In the genomic region with DNA sequence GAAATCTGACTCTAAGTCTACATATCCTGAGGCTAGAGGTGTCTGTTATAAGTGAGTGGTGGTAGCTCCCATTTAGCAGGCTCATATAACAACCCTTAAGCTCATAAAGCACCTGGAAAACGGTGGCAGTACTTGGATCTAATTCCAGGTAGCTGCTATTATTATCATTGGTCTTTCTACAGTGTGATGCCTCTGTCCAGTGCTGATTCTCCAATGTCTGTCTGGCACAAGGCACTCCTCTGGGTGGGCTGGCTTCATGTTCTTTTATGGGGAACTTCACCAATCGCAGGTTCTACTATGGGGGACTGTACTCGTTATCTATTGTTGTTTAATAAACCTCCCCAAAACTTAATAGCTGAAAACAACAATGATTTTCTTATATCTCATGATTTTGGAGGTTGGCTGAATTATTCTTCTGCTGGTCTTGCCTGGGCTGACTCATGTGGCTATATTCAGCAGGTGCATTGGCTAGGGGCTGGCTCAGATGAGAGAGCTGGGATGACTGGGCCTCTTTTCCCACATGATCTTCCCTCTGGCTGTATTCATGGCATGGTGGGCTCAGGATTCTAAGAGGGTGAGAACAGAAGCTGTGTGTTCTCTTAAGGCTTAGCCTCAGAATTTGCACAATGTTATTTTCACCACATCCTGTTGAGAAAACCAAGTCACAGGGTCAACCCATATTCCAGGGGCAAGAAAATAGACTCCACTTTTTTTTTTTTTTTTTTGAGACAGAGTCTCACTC, we compare ENCODE assay signal across 1 cellular context.
TF ChIP-seq lines count a peak whose summit lies in the region.

No MANE protein-coding gene starts in this region.

TF ChIP-seq in HepG2, 621 proteins besides CTCF, POLR2A, EP300 and RAD21 (continued from another document):
- TF ChIP-seq, protein P1, sequence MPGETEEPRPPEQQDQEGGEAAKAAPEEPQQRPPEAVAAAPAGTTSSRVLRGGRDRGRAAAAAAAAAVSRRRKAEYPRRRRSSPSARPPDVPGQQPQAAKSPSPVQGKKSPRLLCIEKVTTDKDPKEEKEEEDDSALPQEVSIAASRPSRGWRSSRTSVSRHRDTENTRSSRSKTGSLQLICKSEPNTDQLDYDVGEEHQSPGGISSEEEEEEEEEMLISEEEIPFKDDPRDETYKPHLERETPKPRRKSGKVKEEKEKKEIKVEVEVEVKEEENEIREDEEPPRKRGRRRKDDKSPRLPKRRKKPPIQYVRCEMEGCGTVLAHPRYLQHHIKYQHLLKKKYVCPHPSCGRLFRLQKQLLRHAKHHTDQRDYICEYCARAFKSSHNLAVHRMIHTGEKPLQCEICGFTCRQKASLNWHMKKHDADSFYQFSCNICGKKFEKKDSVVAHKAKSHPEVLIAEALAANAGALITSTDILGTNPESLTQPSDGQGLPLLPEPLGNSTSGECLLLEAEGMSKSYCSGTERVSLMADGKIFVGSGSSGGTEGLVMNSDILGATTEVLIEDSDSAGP (CRISPR knock-in tag; IDR thresholded peaks at IDR 0.05; ENCODE audit: borderline replicate concordance) = no peak
- TF ChIP-seq ZBTB20 (CRISPR knock-in tag; IDR thresholded peaks at IDR 0.05; ENCODE audit: borderline replicate concordance, low read depth) (no peak), SAFB2 (CRISPR knock-in tag; IDR thresholded peaks at IDR 0.05; ENCODE audit: borderline replicate concordance, low read depth) (no peak)
